ENCODE assay signal across 1 cellular context in genomic region chr19:1865172-1866010, GRCh38.
TF ChIP-seq lines count a peak whose summit lies in the region.

No MANE protein-coding gene starts in this region.

TF ChIP-seq in GM12878, 131 proteins besides CTCF, POLR2A, EP300 and RAD21:
- no peak for TF ChIP-seq JUND (IDR thresholded peaks at IDR 0.05; ENCODE audit: low read depth, low read length)
- no peak for TF ChIP-seq BRCA1 (IDR thresholded peaks at IDR 0.05; ENCODE audit: low read depth, low read length)
- TF ChIP-seq EZH2 (IDR thresholded peaks at IDR 0.05; ENCODE audit: borderline replicate concordance, control insufficient read depth, low read depth, low read length), result no peak
